Comparison of ENCODE assay signal across 1 cellular context in genomic region chr10:69232736-69233135, GRCh38.
TF ChIP-seq lines count a peak whose summit lies in the region.

No MANE protein-coding gene starts in this region.

TF ChIP-seq in GM23338, 12 proteins besides CTCF, POLR2A, EP300 and RAD21 (continued from another document):
- no peak for TF ChIP-seq ETS1 (IDR thresholded peaks at IDR 0.05)
- TF ChIP-seq ZNF331 (CRISPR knock-in tag; IDR thresholded peaks at IDR 0.05; ENCODE audit: low read depth): no peak
